ENCODE assay signal across 25 cellular contexts in the genomic region with DNA sequence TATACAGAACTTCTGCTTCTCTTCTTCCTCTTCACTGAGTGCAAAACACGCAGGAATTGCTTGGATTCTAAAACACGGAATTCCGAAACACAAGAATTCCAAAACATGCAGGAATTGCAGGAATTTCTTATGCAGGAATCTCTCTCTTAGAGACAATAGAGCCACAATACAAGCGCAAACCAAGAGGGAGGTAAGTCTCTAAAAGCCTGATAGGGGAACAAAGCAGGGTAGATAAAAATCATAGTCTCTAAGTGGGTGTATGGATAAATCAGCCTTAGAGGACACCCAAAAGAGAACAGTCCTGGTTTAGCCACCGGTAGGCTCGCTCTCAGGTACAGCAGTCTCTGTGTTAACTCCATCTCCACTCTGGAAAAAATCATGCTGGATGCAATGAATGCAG.
"Had no signal": no experiment of that assay in that cellular context is flagged by ENCODE, and none has a peak within 500 bp of the region (broad histone marks: within the 10 kb centered on the region; RNA-seq: fewer than 3 reads in every experiment).

No MANE protein-coding gene starts in this region.

- H3K4me1 ChIP-seq: body of pancreas, colonic mucosa, esophagus squamous epithelium, left lung, thyroid gland had no signal

- ATAC-seq: activated CD8-positive, alpha-beta T cell treated with anti-CD3 and anti-CD28 coated beads for 36 hours; activated naive CD4-positive, alpha-beta T cell treated with anti-CD3 and anti-CD28 coated beads, Interleukin-2, amount 50 U/mL, for 72 hours; body of pancreas; left lung; mucosa of descending colon; naive thymus-derived CD4-positive, alpha-beta T cell; stimulated activated naive B cell treated with anti-CD40 and anti-IgM and Interleukin-4, amounts not matched to agents 10 μg/mL and 1 μg/mL and 100 μg/mL, for 72 hours; T-helper 17 cell had no signal

- DNase-seq: activated CD4-positive, alpha-beta T cell treated with anti-CD3 and anti-CD28 coated beads for 4 hours; activated CD8-positive, alpha-beta memory T cell treated with anti-CD3 and anti-CD28 coated beads, Interleukin-2, amount 50 U/mL, for 4 hours; activated CD8-positive, alpha-beta T cell treated with anti-CD3 and anti-CD28 coated beads for 36 hours; activated effector memory CD4-positive, alpha-beta T cell treated with anti-CD3 and anti-CD28 coated beads, Interleukin-2, amount 50 U/mL, for 16 hours; activated T-cell treated with anti-CD3 and anti-CD28 coated beads, Interleukin-2, amount 50 U/mL, for 48 hours; body of pancreas; caudate nucleus; colonic mucosa; esophagus squamous epithelium; hippocampal formation; left lung; mammary epithelial cell; mucosa of descending colon; naive thymus-derived CD4-positive, alpha-beta T cell; nucleus accumbens; stimulated activated CD4-positive, alpha-beta T cell treated with anti-CD3 and anti-CD28 coated beads, Interleukin-15, amount 100 ng/mL, for 24 hours; stimulated activated CD4-positive, alpha-beta T cell treated with anti-CD3 and anti-CD28 coated beads, Interleukin-4, amount 100 ng/mL, for 1 hour; stimulated activated naive B cell treated with anti-CD40 and anti-IgM and Interleukin-4, amounts not matched to agents 10 μg/mL and 1 μg/mL and 100 μg/mL, for 72 hours; T-helper 17 cell; thyroid gland had no signal

- H3K4me3 Mint-ChIP-seq: activated CD8-positive, alpha-beta T cell treated with anti-CD3 and anti-CD28 coated beads for 36 hours; naive thymus-derived CD4-positive, alpha-beta T cell; stimulated activated naive B cell treated with anti-CD40 and anti-IgM and Interleukin-4, amounts not matched to agents 10 μg/mL and 1 μg/mL and 100 μg/mL, for 72 hours; T-helper 17 cell had no signal

- H3K27ac Mint-ChIP-seq: activated CD8-positive, alpha-beta T cell treated with anti-CD3 and anti-CD28 coated beads for 36 hours; activated naive CD4-positive, alpha-beta T cell treated with anti-CD3 and anti-CD28 coated beads, Interleukin-2, amount 50 U/mL, for 72 hours; naive thymus-derived CD4-positive, alpha-beta T cell; stimulated activated naive B cell treated with anti-CD40 and anti-IgM and Interleukin-4, amounts not matched to agents 10 μg/mL and 1 μg/mL and 100 μg/mL, for 72 hours; T-helper 17 cell had no signal

- H3K4me1 Mint-ChIP-seq: naive thymus-derived CD4-positive, alpha-beta T cell; stimulated activated naive B cell treated with anti-CD40 and anti-IgM and Interleukin-4, amounts not matched to agents 10 μg/mL and 1 μg/mL and 100 μg/mL, for 72 hours; T-helper 17 cell had no signal

- H3K9me3 ChIP-seq: body of pancreas, colonic mucosa, esophagus squamous epithelium, left lung, mucosa of descending colon, right atrium auricular region, thyroid gland had no signal

- FAIRE-seq: endothelial cell of umbilical vein, keratinocyte, urothelium cell line had no signal

- H3K36me3 Mint-ChIP-seq: activated naive CD4-positive, alpha-beta T cell treated with anti-CD3 and anti-CD28 coated beads, Interleukin-2, amount 50 U/mL, for 72 hours; naive thymus-derived CD4-positive, alpha-beta T cell; stimulated activated naive B cell treated with anti-CD40 and anti-IgM and Interleukin-4, amounts not matched to agents 10 μg/mL and 1 μg/mL and 100 μg/mL, for 72 hours had no signal

- H3K27me3 Mint-ChIP-seq: activated CD8-positive, alpha-beta T cell treated with anti-CD3 and anti-CD28 coated beads for 36 hours; stimulated activated naive B cell treated with anti-CD40 and anti-IgM and Interleukin-4, amounts not matched to agents 10 μg/mL and 1 μg/mL and 100 μg/mL, for 72 hours had no signal

- H3K27me3 ChIP-seq: body of pancreas, colonic mucosa, esophagus squamous epithelium, left lung, right atrium auricular region, thyroid gland had no signal

- H3K9me3 Mint-ChIP-seq: activated CD8-positive, alpha-beta T cell treated with anti-CD3 and anti-CD28 coated beads for 36 hours; activated naive CD4-positive, alpha-beta T cell treated with anti-CD3 and anti-CD28 coated beads, Interleukin-2, amount 50 U/mL, for 72 hours; stimulated activated naive B cell treated with anti-CD40 and anti-IgM and Interleukin-4, amounts not matched to agents 10 μg/mL and 1 μg/mL and 100 μg/mL, for 72 hours had no signal

- H3K36me3 ChIP-seq: colonic mucosa, esophagus squamous epithelium, left lung, right atrium auricular region, thyroid gland had no signal

- H3K4me3 ChIP-seq: body of pancreas, colonic mucosa, esophagus squamous epithelium, left lung, mucosa of descending colon, right atrium auricular region, thyroid gland had no signal

- H3K27ac ChIP-seq: body of pancreas, colonic mucosa, esophagus squamous epithelium, left lung, right atrium auricular region, thyroid gland had no signal
